20 cellular contexts compared by ENCODE assay signal in the genomic region with DNA sequence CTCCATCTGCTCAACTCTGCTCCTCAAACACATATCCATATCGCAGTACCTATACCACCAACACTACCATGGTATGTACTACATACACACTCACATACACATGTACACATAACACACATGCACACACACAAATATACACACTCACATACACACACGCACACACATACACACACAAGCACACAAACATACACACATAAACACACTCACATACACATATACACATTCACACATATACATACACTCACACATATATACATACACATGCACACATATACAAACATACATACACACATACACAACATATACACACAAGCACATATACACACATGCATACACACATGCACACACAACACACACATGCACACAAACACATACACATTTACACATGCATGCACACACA.
DNase-seq lines count a peak whose midpoint lies in the region; ATAC-seq, FAIRE-seq and TF ChIP-seq lines count a peak whose summit lies in the region.
"Had no signal": no experiment of that assay in that cellular context is flagged by ENCODE, and none has a peak within 500 bp of the region (broad histone marks: within the 10 kb centered on the region; RNA-seq: fewer than 3 reads in every experiment).

No MANE protein-coding gene starts in this region.

- H2AK5ac ChIP-seq in trophoblast cell (ENCODE audit: low read length): no peak overlapping the region

- no peaks in the 10 kb centered on the region for H3K79me1 ChIP-seq in trophoblast cell (ENCODE audit: low read length)

- H3K4me1 ChIP-seq in HEK293 (ENCODE audit: control insufficient read depth, insufficient read depth, low read length) (no peaks in the 10 kb centered on the region), trophoblast cell (ENCODE audit: control insufficient read depth in 1 of 2, insufficient read depth in 2 of 2, low read length in 2 of 2) (peaks cover 0 to 8% of the 10 kb centered on the region in 2 experiments), mucosa of descending colon (ENCODE audit: low read depth) (no peaks in the 10 kb centered on the region)
- H3K4me1 ChIP-seq: BE2C, HAP-1 had no signal

- POLR2A ChIA-PET in HEK293 (lab: Yijun Ruan, JAX): interaction anchor here (0.8 kb wide), 1 partner anchor 1758 kb away, joined by 3 read pairs; no protein-coding TSS in a partner anchor

- H3K9ac ChIP-seq in trophoblast cell (ENCODE audit: low read length): no peak overlapping the region

- DNase-seq in GM12891 (ENCODE audit: insufficient read length, low spot score) (no peak), bronchial epithelial cell (ENCODE audit: low read depth) (no peak), trophoblast cell (no peak), SW480 (ENCODE audit: low spot score) (no peak), mucosa of descending colon (no peak), SKM-1 (lab: John Stamatoyannopoulos, UW; ENCODE audit: unreplicated experiment) (no peak)
- DNase-seq: ACHN; BE2C; C1 segment of cervical spinal cord; CD4-positive, CD25-positive, alpha-beta regulatory T cell; CD8-positive, alpha-beta memory T cell; DMS79 treated with DMSO at 0.1 percent for 48 hours; GF-D8; GOT3; Karpas-422; KBM-7 had no signal

- H3K36me3 ChIP-seq in HEK293 (ENCODE audit: control insufficient read depth in 2 of 2, insufficient read depth in 1 of 2, low read length in 2 of 2): no peaks in the 10 kb centered on the region
- H3K36me3 ChIP-seq in bronchial epithelial cell (ENCODE audit: control insufficient read depth, insufficient read depth, low read length): no peaks in the 10 kb centered on the region
- H3K36me3 ChIP-seq in trophoblast cell (ENCODE audit: control insufficient read depth in 1 of 2, insufficient read depth in 2 of 2, low read length in 2 of 2): no peaks in the 10 kb centered on the region
- H3K36me3 ChIP-seq in mucosa of descending colon (ENCODE audit: low read depth): no peaks in the 10 kb centered on the region
- H3K36me3 ChIP-seq: BE2C, HAP-1 had no signal

- no peak overlapping the region for H4K12ac ChIP-seq in trophoblast cell (ENCODE audit: low read depth, low read length)

- no peak overlapping the region for H3K14ac ChIP-seq in trophoblast cell (ENCODE audit: low read length)

- no peak overlapping the region for H2BK120ac ChIP-seq in trophoblast cell (ENCODE audit: insufficient read depth, low read length, poor library complexity)

- no peak overlapping the region for H3K4ac ChIP-seq in trophoblast cell (ENCODE audit: low read depth, low read length)

- ATAC-seq in mucosa of descending colon: no peak

- no peak overlapping the region for H3K18ac ChIP-seq in trophoblast cell (ENCODE audit: low read length)

- H3K27ac ChIP-seq in HEK293 (ENCODE audit: extremely low read depth, low read depth, low read length): no peak overlapping the region
- peak overlapping the region; percentile 4 for H3K27ac ChIP-seq in trophoblast cell (ENCODE audit: low read depth, low read length)

- no peak overlapping the region for H2AFZ ChIP-seq in trophoblast cell (ENCODE audit: insufficient read depth, low read length, poor library complexity)

- FAIRE-seq in GM12891 (lab: Jason Lieb, UNC): peak; percentile 80
- FAIRE-seq in bronchial epithelial cell (lab: Jason Lieb, UNC): peak; percentile 93
- FAIRE-seq: A204.1, GM19239 had no signal

- no peak overlapping the region for H3K23ac ChIP-seq in trophoblast cell (ENCODE audit: low read length)

- H2BK12ac ChIP-seq in trophoblast cell (ENCODE audit: low read length): no peak overlapping the region

- H3K4me2 ChIP-seq in trophoblast cell (ENCODE audit: low read length): no peak overlapping the region

- no peak overlapping the region for H2BK5ac ChIP-seq in trophoblast cell (ENCODE audit: low read depth, low read length, poor library complexity)

- no peak overlapping the region for H4K8ac ChIP-seq in trophoblast cell (ENCODE audit: low read depth, low read length)

- TF ChIP-seq POLR2A in GM12891 (IDR thresholded peaks at IDR 0.05; ENCODE audit: low read depth, low read length): no peak

- intact Hi-C loops in mucosa of descending colon (cut with DNase I, micrococcal nuclease): no loop called here

- H3K79me2 ChIP-seq in trophoblast cell (ENCODE audit: control insufficient read depth, insufficient read depth, low read length, poor library complexity): no peaks in the 10 kb centered on the region

- no peaks in the 10 kb centered on the region for H3K9me3 ChIP-seq in HEK293 (ENCODE audit: control insufficient read depth, insufficient read depth, low read depth, low read length)
- peaks cover 2% of the 10 kb centered on the region for H3K9me3 ChIP-seq in trophoblast cell (ENCODE audit: insufficient read depth, low read depth, low read length)
- H3K9me3 ChIP-seq in mucosa of descending colon: no peaks in the 10 kb centered on the region
- H3K9me3 ChIP-seq: BE2C, HAP-1 had no signal

- no peak for TF ChIP-seq CTCF in HEK293 (tag by site-specific recombination; IDR thresholded peaks at IDR 0.05)
- no peak for TF ChIP-seq CTCF in bronchial epithelial cell (IDR thresholded peaks at IDR 0.05; ENCODE audit: insufficient read depth, low read length, severe bottlenecking)
- TF ChIP-seq CTCF in mucosa of descending colon (IDR thresholded peaks at IDR 0.05): no peak

- H4K91ac ChIP-seq in trophoblast cell (ENCODE audit: low read depth, low read length): no peak overlapping the region

- H3K4me3 ChIP-seq in HEK293 (ENCODE audit: low read depth, low read length): no peak overlapping the region
- H3K4me3 ChIP-seq in bronchial epithelial cell (ENCODE audit: low read depth, low read length): no peak overlapping the region
- H3K4me3 ChIP-seq in trophoblast cell (ENCODE audit: low read depth, low read length): no peak overlapping the region
- no peak overlapping the region for H3K4me3 ChIP-seq in mucosa of descending colon
- H3K4me3 ChIP-seq: HAP-1 had no signal

- WGBS in trophoblast cell (ENCODE audit: extremely low coverage, insufficient coverage, insufficient read length): no CpG with 5 or more reads among the region's 2 CpGs

- H3K27me3 ChIP-seq in bronchial epithelial cell (ENCODE audit: control insufficient read depth, insufficient read depth, low read length) (no peaks in the 10 kb centered on the region), trophoblast cell (ENCODE audit: insufficient read depth, low read length) (no peaks in the 10 kb centered on the region)
- H3K27me3 ChIP-seq: BE2C had no signal

- CTCF ChIA-PET in HEK293 (lab: Yijun Ruan, JAX): interaction anchor here (1.2 kb wide), 1 partner anchor 197 kb away, joined by 3 read pairs; no protein-coding TSS in a partner anchor

TF ChIP-seq in GM12891, 5 proteins besides CTCF, POLR2A, EP300 and RAD21:
- TF ChIP-seq POU2F2 (IDR thresholded peaks at IDR 0.05; ENCODE audit: low read depth, low read length) (no peak), POLR2AphosphoS5 (IDR thresholded peaks at IDR 0.05; ENCODE audit: low read depth, low read length) (no peak), SPI1 (IDR thresholded peaks at IDR 0.05; ENCODE audit: low read depth, low read length) (no peak), PAX5 (IDR thresholded peaks at IDR 0.05; ENCODE audit: insufficient read depth, low read length, severe bottlenecking) (no peak), TAF1 (IDR thresholded peaks at IDR 0.05; ENCODE audit: low read depth, low read length) (no peak)

TF ChIP-seq in HEK293, 187 proteins besides CTCF, POLR2A, EP300 and RAD21:
- TF ChIP-seq ZNF600 (tag by site-specific recombination; IDR thresholded peaks at IDR 0.05) (no peak), ZNF114 (tag by site-specific recombination; IDR thresholded peaks at IDR 0.05) (peak; percentile 48; the same call in 1 of the 2 replicates), ZNF776 (tag by site-specific recombination; IDR thresholded peaks at IDR 0.05; ENCODE audit: borderline replicate concordance) (0 out of 2 replicates have a peak, but pooled peaks have one; percentile 19), KLF7 (tag by site-specific recombination; IDR thresholded peaks at IDR 0.05; ENCODE audit: borderline replicate concordance) (no peak), SALL2 (tag by site-specific recombination; IDR thresholded peaks at IDR 0.05; ENCODE audit: borderline replicate concordance) (0 out of 2 replicates have a peak, but pooled peaks have one; percentile 50), ZNF18 (tag by site-specific recombination; IDR thresholded peaks at IDR 0.05) (peak; percentile 22; the same call in 1 of the 2 replicates), ZNF174 (tag by site-specific recombination; IDR thresholded peaks at IDR 0.05) (no peak), ZNF571 (tag by site-specific recombination; IDR thresholded peaks at IDR 0.05) (0 out of 2 replicates have a peak, but pooled peaks have one; percentile 68), ZNF707 (tag by site-specific recombination; IDR thresholded peaks at IDR 0.05) (peak; percentile 18; the same call in 1 of the 2 replicates)
- TF ChIP-seq, protein P1, sequence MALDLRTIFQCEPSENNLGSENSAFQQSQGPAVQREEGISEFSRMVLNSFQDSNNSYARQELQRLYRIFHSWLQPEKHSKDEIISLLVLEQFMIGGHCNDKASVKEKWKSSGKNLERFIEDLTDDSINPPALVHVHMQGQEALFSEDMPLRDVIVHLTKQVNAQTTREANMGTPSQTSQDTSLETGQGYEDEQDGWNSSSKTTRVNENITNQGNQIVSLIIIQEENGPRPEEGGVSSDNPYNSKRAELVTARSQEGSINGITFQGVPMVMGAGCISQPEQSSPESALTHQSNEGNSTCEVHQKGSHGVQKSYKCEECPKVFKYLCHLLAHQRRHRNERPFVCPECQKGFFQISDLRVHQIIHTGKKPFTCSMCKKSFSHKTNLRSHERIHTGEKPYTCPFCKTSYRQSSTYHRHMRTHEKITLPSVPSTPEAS (tag by site-specific recombination; IDR thresholded peaks at IDR 0.05): peak; percentile 49; the same call in 1 of the 2 replicates
